Comparison of ENCODE assay signal across 8 cellular contexts in the genomic region with DNA sequence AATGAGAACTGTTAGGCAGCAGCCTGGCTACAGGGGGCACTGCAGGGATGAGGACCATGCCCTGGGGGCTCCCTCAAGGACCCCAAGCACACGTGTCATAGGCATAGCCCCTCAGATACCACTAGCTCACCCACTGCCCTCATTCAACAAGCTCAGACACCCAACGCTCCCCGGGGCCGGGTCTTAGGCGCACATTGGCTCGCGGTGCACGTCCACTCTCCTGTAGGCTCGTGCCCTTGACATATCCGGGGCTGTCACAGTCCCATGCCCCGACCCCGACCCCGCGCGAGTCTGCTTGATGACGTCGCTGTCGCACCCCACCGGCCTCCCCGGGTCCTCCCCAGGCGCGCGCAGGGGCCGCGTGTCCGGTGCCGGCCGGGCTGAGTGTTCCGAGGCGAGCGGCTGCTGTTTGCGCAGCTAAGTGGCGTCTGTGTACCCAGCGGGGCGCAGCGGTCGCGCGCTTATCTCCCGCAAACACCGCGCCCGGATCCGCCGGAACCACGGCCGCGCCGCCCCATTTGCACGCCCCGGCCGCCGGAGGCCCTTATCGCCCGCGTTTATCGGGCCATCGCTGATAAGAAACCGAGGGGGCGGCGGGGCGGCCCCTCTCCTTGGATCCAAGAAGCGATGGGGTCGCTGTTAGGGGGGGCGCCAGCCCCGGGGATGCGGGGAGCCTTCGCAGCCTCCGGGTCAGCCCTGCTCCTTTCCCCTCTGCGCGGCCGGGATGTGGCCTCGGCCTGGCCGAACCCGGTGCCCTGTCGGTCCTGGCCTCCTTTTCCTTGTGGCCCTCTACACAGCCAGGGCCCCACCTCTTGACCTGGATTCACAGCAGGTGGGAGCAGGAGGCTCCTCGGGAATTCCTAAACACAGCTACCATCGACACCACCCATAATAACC. TPM values are rescaled to one million over a fixed set of nuclear protein-coding genes. Genes with fewer than 3 reads are reported as not detected.
DNase-seq lines count a peak whose midpoint lies in the region; ATAC-seq and TF ChIP-seq lines count a peak whose summit lies in the region.

No MANE protein-coding gene starts in this region.

- H3K4me3 ChIP-seq in ascending aorta (peak overlapping the region; percentile 50 to 51), thoracic aorta (peak overlapping the region; percentile 65)

- ATAC-seq in left lobe of liver (peak; percentile 89), thoracic aorta (ENCODE audit: insufficient number of reproducible peaks, low FRiP score, low read depth) (no peak), HG02798 (IDR thresholded peaks at IDR 0.05; ENCODE audit: poor library complexity, unreplicated experiment) (no peak), HG03571 (IDR thresholded peaks at IDR 0.05; ENCODE audit: unreplicated experiment) (no peak)

- no peaks in the 10 kb centered on the region for H3K9me3 Mint-ChIP-seq in activated CD4-positive, alpha-beta T cell treated with anti-CD3 and anti-CD28 coated beads, Interleukin-2, amount 10 ng/mL, durations not matched to agents 24 days and 14 days

- H3K27me3 ChIP-seq in ascending aorta, result peaks cover 14% of the 10 kb centered on the region
- peaks cover 18% of the 10 kb centered on the region for H3K27me3 ChIP-seq in thoracic aorta (replicated peaks; ENCODE audit: insufficient read depth)

- H3K4me1 Mint-ChIP-seq in activated CD4-positive, alpha-beta T cell treated with anti-CD3 and anti-CD28 coated beads, Interleukin-2, amount 10 ng/mL, durations not matched to agents 24 days and 14 days, result peaks cover 8% of the 10 kb centered on the region

- DNase-seq in activated CD4-positive, alpha-beta T cell treated with anti-CD3 and anti-CD28 coated beads, Interleukin-2, amount 10 ng/mL, durations not matched to agents 24 days and 14 days, result peak; percentile 67
- no peak for DNase-seq in activated CD4-positive, alpha-beta T cell treated with anti-CD3 and anti-CD28 coated beads for 1 hour
- DNase-seq in ascending aorta (ENCODE audit: low spot score in 2 of 2) (no peak), left lobe of liver (ENCODE audit: low spot score) (peak; percentile 48), thoracic aorta (ENCODE audit: low spot score) (no peak), cerebellum (ENCODE audit: low spot score) (no peak)

- intact Hi-C loops in activated CD4-positive, alpha-beta T cell treated with anti-CD3 and anti-CD28 coated beads, Interleukin-2, amount 10 ng/mL, durations not matched to agents 24 days and 14 days (cut with micrococcal nuclease), result no loop called here
- intact Hi-C loops in ascending aorta (cut with DNase I), result no loop called here

- no peaks in the 10 kb centered on the region for H3K36me3 Mint-ChIP-seq in activated CD4-positive, alpha-beta T cell treated with anti-CD3 and anti-CD28 coated beads, Interleukin-2, amount 10 ng/mL, durations not matched to agents 24 days and 14 days (ENCODE audit: low read depth)

- H3K27me3 Mint-ChIP-seq in activated CD4-positive, alpha-beta T cell treated with anti-CD3 and anti-CD28 coated beads, Interleukin-2, amount 10 ng/mL, durations not matched to agents 24 days and 14 days, result peaks cover 55% of the 10 kb centered on the region

- no peaks in the 10 kb centered on the region for H3K36me3 ChIP-seq in ascending aorta
- no peaks in the 10 kb centered on the region for H3K36me3 ChIP-seq in thoracic aorta

- TF ChIP-seq CTCF in ascending aorta (IDR thresholded peaks at IDR 0.05) (no peak), thoracic aorta (IDR thresholded peaks at IDR 0.05) (no peak)

- H3K27ac Mint-ChIP-seq in activated CD4-positive, alpha-beta T cell treated with anti-CD3 and anti-CD28 coated beads, Interleukin-2, amount 10 ng/mL, durations not matched to agents 24 days and 14 days, result no peak overlapping the region

- H3K9me3 ChIP-seq in ascending aorta (no peaks in the 10 kb centered on the region), thoracic aorta (no peaks in the 10 kb centered on the region)

- no peak overlapping the region for H3K27ac ChIP-seq in ascending aorta
- H3K27ac ChIP-seq in thoracic aorta, result no peak overlapping the region

- H3K4me3 Mint-ChIP-seq in activated CD4-positive, alpha-beta T cell treated with anti-CD3 and anti-CD28 coated beads, Interleukin-2, amount 10 ng/mL, durations not matched to agents 24 days and 14 days, result peak overlapping the region; percentile 23

- H3K4me1 ChIP-seq in ascending aorta, result peaks cover 6 to 7% of the 10 kb centered on the region in 2 donors
- H3K4me1 ChIP-seq in thoracic aorta (ENCODE audit: control insufficient read depth in 1 of 2, low read depth in 2 of 2), result peaks cover 6 to 10% of the 10 kb centered on the region in 2 donors

RNA-seq across cellular contexts. Expression of gene NAGS, which starts 20.7 kb away (rescaled TPM):
- 0.59 and 0.91 TPM in 2 replicates for total RNA-seq in activated CD4-positive, alpha-beta T cell treated with anti-CD3 and anti-CD28 coated beads, Interleukin-2, amount 10 ng/mL, durations not matched to agents 24 days and 14 days
- total RNA-seq in ascending aorta, result 48.2 TPM
- 51.3 TPM for total RNA-seq in left lobe of liver
- under 1 TPM in 1 of 2 donors, not detected in 1; 0.92 TPM for total RNA-seq in thoracic aorta
- total RNA-seq in cerebellum, result 0.64 TPM

RNA-seq across cellular contexts. Expression of gene PYY, which starts 30.0 kb away (rescaled TPM):
- total RNA-seq in activated CD4-positive, alpha-beta T cell treated with anti-CD3 and anti-CD28 coated beads, Interleukin-2, amount 10 ng/mL, durations not matched to agents 24 days and 14 days, result 0.26 TPM in 1 of 2 replicates, not detected in the other
- total RNA-seq in ascending aorta (not detected), left lobe of liver (not detected), thoracic aorta (not detected), cerebellum (not detected)

RNA-seq across cellular contexts. Expression of gene TMEM101, which starts 31.0 kb away (rescaled TPM):
- 27.5 and 32.8 TPM in 2 replicates for total RNA-seq in activated CD4-positive, alpha-beta T cell treated with anti-CD3 and anti-CD28 coated beads, Interleukin-2, amount 10 ng/mL, durations not matched to agents 24 days and 14 days
- total RNA-seq in ascending aorta (11.0 TPM), left lobe of liver (14.4 TPM), thoracic aorta (10 to 100 TPM; 21.9 to 24.4 TPM), cerebellum (25.2 TPM)

RNA-seq across cellular contexts. Expression of gene PPY, which starts 41.5 kb away (rescaled TPM):
- not detected in 2 replicates for total RNA-seq in activated CD4-positive, alpha-beta T cell treated with anti-CD3 and anti-CD28 coated beads, Interleukin-2, amount 10 ng/mL, durations not matched to agents 24 days and 14 days
- total RNA-seq in ascending aorta, result not detected
- not detected for total RNA-seq in left lobe of liver
- not detected for total RNA-seq in thoracic aorta
- not detected for total RNA-seq in cerebellum

Comparison
In these comparisons a context has a peak if more than half of its experiments do, and no peak if none do; other contexts are left out.
1. DNase-seq: peak in activated CD4-positive, alpha-beta T cell treated with anti-CD3 and anti-CD28 coated beads, Interleukin-2, amount 10 ng/mL, durations not matched to agents 24 days and 14 days (single experiment) and left lobe of liver (single experiment); none in activated CD4-positive, alpha-beta T cell treated with anti-CD3 and anti-CD28 coated beads for 1 hour (single experiment), ascending aorta (0 of 2), thoracic aorta (single experiment) and cerebellum (single experiment).
2. RNA of gene NAGS, which starts 20.7 kb away (total RNA-seq): 51.3 TPM in left lobe of liver (single experiment) and 48.2 TPM in ascending aorta (single experiment); 0.92 TPM in thoracic aorta, 0.59 to 0.91 TPM in activated CD4-positive, alpha-beta T cell treated with anti-CD3 and anti-CD28 coated beads, Interleukin-2, amount 10 ng/mL, durations not matched to agents 24 days and 14 days and 0.64 TPM in cerebellum (single experiment); every median in the first group is over 10 times any median in the second.